1 cellular context compared by ENCODE assay signal in the genomic region with DNA sequence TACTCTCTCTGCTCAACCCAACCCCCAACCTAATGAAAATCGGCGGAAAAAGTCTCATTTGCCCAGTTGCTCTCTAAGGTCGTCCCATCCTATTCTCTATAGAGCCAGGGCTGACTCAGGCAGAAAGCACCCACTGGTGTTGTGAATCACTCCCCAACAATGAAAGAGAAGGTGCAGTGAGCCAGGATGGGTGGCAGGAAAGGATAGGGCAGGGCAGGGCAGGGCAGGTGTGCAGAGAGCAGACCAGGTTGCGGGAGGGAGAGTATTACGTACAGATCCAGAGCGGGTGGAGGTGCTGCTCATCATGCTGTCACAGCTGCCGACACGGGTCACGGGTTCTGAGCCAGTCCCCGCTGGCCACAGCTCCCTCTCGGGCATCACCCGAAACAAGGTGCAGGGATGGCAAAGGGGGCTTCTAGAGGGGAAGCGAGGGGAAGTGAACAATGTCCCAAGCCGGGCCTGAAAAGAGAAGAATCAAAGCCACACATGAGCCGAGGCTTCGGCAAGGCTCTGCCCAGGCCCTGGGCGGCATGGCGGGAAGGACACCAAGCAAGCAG.
TF ChIP-seq lines count a peak whose summit lies in the region.

No MANE protein-coding gene starts in this region.

TF ChIP-seq in HCT116, 20 proteins besides CTCF, POLR2A, EP300 and RAD21 (continued from another document):
- TF ChIP-seq, protein P1, sequence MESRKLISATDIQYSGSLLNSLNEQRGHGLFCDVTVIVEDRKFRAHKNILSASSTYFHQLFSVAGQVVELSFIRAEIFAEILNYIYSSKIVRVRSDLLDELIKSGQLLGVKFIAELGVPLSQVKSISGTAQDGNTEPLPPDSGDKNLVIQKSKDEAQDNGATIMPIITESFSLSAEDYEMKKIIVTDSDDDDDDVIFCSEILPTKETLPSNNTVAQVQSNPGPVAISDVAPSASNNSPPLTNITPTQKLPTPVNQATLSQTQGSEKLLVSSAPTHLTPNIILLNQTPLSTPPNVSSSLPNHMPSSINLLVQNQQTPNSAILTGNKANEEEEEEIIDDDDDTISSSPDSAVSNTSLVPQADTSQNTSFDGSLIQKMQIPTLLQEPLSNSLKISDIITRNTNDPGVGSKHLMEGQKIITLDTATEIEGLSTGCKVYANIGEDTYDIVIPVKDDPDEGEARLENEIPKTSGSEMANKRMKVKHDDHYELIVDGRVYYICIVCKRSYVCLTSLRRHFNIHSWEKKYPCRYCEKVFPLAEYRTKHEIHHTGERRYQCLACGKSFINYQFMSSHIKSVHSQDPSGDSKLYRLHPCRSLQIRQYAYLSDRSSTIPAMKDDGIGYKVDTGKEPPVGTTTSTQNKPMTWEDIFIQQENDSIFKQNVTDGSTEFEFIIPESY (IDR thresholded peaks at IDR 0.05; ENCODE audit: extremely low read depth, insufficient replicate concordance, low read length) = peak; percentile 49
- TF ChIP-seq, protein P2, sequence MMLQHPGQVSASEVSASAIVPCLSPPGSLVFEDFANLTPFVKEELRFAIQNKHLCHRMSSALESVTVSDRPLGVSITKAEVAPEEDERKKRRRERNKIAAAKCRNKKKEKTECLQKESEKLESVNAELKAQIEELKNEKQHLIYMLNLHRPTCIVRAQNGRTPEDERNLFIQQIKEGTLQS (IDR thresholded peaks at IDR 0.05) = no peak
- TF ChIP-seq CBX3 (IDR thresholded peaks at IDR 0.05; ENCODE audit: low read depth) = peak; percentile 95
- no peak for TF ChIP-seq TCF7L2 (IDR thresholded peaks at IDR 0.05; ENCODE audit: borderline replicate concordance, extremely low read depth, insufficient read depth, insufficient read length)
- no peak for TF ChIP-seq EGR1 (IDR thresholded peaks at IDR 0.05; ENCODE audit: low read depth)
- no peak for TF ChIP-seq EZH2 (IDR thresholded peaks at IDR 0.05)
- TF ChIP-seq SP1 (IDR thresholded peaks at IDR 0.05; ENCODE audit: low read depth) = peak; percentile 97
